16 cellular contexts compared by ENCODE assay signal in genomic region chr15:25675396-25675795, GRCh38.
DNase-seq lines count a peak whose midpoint lies in the region; ATAC-seq and TF ChIP-seq lines count a peak whose summit lies in the region.
"Had no signal": no experiment of that assay in that cellular context is flagged by ENCODE, and none has a peak within 500 bp of the region (broad histone marks: within the 10 kb centered on the region; RNA-seq: fewer than 3 reads in every experiment).

No MANE protein-coding gene starts in this region.

- peak overlapping the region; percentile 33 for H3K27ac ChIP-seq in cingulate gyrus (ENCODE audit: low read depth, low read length)
- peak overlapping the region; percentile 80 to 95 (median 83) for H3K27ac ChIP-seq in gastroesophageal sphincter
- H3K27ac ChIP-seq in tibial artery, result peak overlapping the region; percentile 78 to 81
- H3K27ac ChIP-seq in right lobe of liver, result no peak overlapping the region

- no peak for TF ChIP-seq CTCF in gastroesophageal sphincter (IDR thresholded peaks at IDR 0.05)
- no peak for TF ChIP-seq CTCF in tibial artery (IDR thresholded peaks at IDR 0.05)
- TF ChIP-seq CTCF in right lobe of liver (IDR thresholded peaks at IDR 0.05), result no peak

- H3K27me3 ChIP-seq in gastroesophageal sphincter, result no peaks in the 10 kb centered on the region
- no peaks in the 10 kb centered on the region for H3K27me3 ChIP-seq in tibial artery
- H3K27me3 ChIP-seq in right lobe of liver, result no peaks in the 10 kb centered on the region

- H3K4me3 ChIP-seq in gastroesophageal sphincter, result no peak overlapping the region
- H3K4me3 ChIP-seq in tibial artery, result no peak overlapping the region
- no peak overlapping the region for H3K4me3 ChIP-seq in right lobe of liver

- peaks cover 1 to 59% (median 39%) of the 10 kb centered on the region in 3 donors for H3K4me1 ChIP-seq in gastroesophageal sphincter
- peaks cover 0 to 72% (median 44%) of the 10 kb centered on the region in 4 donors for H3K4me1 ChIP-seq in tibial artery
- no peaks in the 10 kb centered on the region for H3K4me1 ChIP-seq in right lobe of liver

- no peak for TF ChIP-seq POLR2A in gastroesophageal sphincter (IDR thresholded peaks at IDR 0.05)
- no peak for TF ChIP-seq POLR2A in right lobe of liver (IDR thresholded peaks at IDR 0.05)

- H3K36me3 ChIP-seq in gastroesophageal sphincter, result peaks cover 0 to 32% of the 10 kb centered on the region in 2 donors
- peaks cover 16 to 31% (median 30%) of the 10 kb centered on the region in 3 donors for H3K36me3 ChIP-seq in tibial artery
- H3K36me3 ChIP-seq in right lobe of liver, result no peaks in the 10 kb centered on the region

- DNase-seq in sciatic nerve (ENCODE audit: low spot score) (no peak), tibial artery (peak in 1 of 2 donors; percentile 62), right lobe of liver (no peak), mesenteric fat pad (ENCODE audit: low spot score) (no peak)
- DNase-seq: ACHN, AML-193, DMS53, HCEC 1CT, NCI-H1417 treated with DMSO at 0.1 percent for 48 hours, NCI-H2029 treated with DMSO at 0.1 percent for 48 hours, NCI-H2171 treated with DMSO at 0.1 percent for 48 hours, NCI-H748 treated with DMSO at 0.1 percent for 48 hours, RPMI8226 had no signal

- TF ChIP-seq EP300 in gastroesophageal sphincter (IDR thresholded peaks at IDR 0.05), result no peak

- intact Hi-C loops in sciatic nerve (cut with DNase I) (no loop called here), tibial artery (cut with DNase I; ENCODE audit: low total_unique reads) (loop anchor here (10.0 kb wide), 1 partner anchor 171 kb away; no protein-coding TSS in a partner anchor), right lobe of liver (cut with DNase I) (no loop called here)

- H3K9me3 ChIP-seq in gastroesophageal sphincter (no peaks in the 10 kb centered on the region), tibial artery (no peaks in the 10 kb centered on the region), right lobe of liver (no peaks in the 10 kb centered on the region)

- ATAC-seq in gastroesophageal sphincter (peak; percentile 66), sciatic nerve (peak; percentile 14), right lobe of liver (no peak), GM21576 (IDR thresholded peaks at IDR 0.05; ENCODE audit: unreplicated experiment) (no peak)

- WGBS in gastroesophageal sphincter (ENCODE audit: low coverage in 1 of 2), 2 donors, result 37 to 77% methylated on average over 4 to 8 of the region's 8 CpGs
- 64% methylated on average over 8 of the region's 8 CpGs for WGBS in right lobe of liver (ENCODE audit: insufficient coverage, low coverage, low lambda C conversion rate, missing lambda C conversion rate)

Comparison
In these comparisons a context has a peak if more than half of its experiments do, and no peak if none do; other contexts are left out.
1. H3K27ac ChIP-seq: peak in cingulate gyrus (single experiment), gastroesophageal sphincter (4 of 4) and tibial artery (2 of 2); none in right lobe of liver (0 of 3).
2. ATAC-seq: peak in gastroesophageal sphincter (single experiment) and sciatic nerve (single experiment); none in right lobe of liver (0 of 4) and GM21576 (single experiment).